In the genomic region with DNA sequence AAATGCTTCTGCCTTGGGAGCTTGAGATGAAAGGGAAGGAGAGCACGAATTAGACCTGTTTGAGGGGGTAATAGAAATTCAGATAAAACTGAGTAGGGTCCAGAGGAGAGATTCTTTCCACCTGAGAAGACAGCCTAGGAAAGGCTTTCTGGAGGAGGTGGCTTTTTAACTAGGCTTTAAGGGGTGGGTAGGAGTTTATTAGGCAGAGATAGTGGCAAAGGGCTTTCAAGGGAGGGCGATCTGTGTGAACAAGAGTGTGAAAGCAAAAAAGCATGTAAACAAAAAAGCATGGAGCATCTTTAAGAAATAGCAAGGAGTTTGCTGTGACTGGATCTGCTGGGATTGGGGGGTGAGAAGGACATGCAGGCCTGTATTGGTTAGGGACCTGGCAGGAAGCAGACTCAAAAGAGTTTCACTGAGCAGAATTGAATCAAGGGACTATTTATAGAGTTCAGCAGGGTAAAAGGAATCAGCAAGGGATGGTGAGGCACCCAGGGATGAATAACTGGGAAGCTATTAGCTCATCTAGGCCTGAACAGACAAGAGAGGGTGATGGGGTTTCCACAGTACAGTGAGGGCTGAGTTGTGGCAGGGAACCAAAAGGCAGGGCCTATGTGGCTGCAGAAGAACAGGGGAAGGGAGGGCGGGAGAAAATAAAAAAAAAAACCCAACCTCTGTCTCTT, we compare ENCODE assay signal across 17 cellular contexts. TPM values are rescaled to one million over a fixed set of nuclear protein-coding genes. Genes with fewer than 3 reads are reported as not detected.
A peak's percentile ranks its signal among the peaks of the same experiment; 100 is the strongest.
DNase-seq lines count a peak whose midpoint lies in the region; ATAC-seq and TF ChIP-seq lines count a peak whose summit lies in the region.
"Had no signal": no experiment of that assay in that cellular context is flagged by ENCODE, and none has a peak within 500 bp of the region (broad histone marks: within the 10 kb centered on the region; RNA-seq: fewer than 3 reads in every experiment).

No MANE protein-coding gene starts in this region.

- intact Hi-C loops in tibial artery (cut with DNase I; ENCODE audit: low total_unique reads), result no loop called here

- peak overlapping the region; percentile 61 for H3K27ac ChIP-seq in SJSA1
- H3K27ac ChIP-seq in tibial artery, result no peak overlapping the region
- H3K27ac ChIP-seq: cardiac muscle cell had no signal

- H3K4me3 ChIP-seq in SJSA1 (no peak overlapping the region), fibroblast of mammary gland (ENCODE audit: control insufficient read depth, low read depth, low read length) (no peak overlapping the region), tibial artery (no peak overlapping the region)
- H3K4me3 ChIP-seq: cardiac muscle cell had no signal

- no peak for ATAC-seq in HG02642 (IDR thresholded peaks at IDR 0.05; ENCODE audit: poor library complexity, unreplicated experiment)
- ATAC-seq: stimulated activated memory B cell treated with anti-CD40 and anti-IgM and Interleukin-4, amounts not matched to agents 10 μg/mL and 1 μg/mL and 100 μg/mL, for 72 hours had no signal

- H3K4me1 ChIP-seq in SJSA1 (replicated peaks), result peaks cover 32% of the 10 kb centered on the region
- H3K4me1 ChIP-seq in tibial artery, result no peaks in the 10 kb centered on the region

- TF ChIP-seq CTCF in fibroblast of mammary gland (conservative IDR thresholded peaks at IDR 0.05; ENCODE audit: control insufficient read depth, insufficient read depth, low read depth, low read length), result no peak
- TF ChIP-seq CTCF in tibial artery (IDR thresholded peaks at IDR 0.05), result no peak

- DNase-seq in Daoy (ENCODE audit: low read depth) (peak; percentile 48), SJSA1 (ENCODE audit: low read depth in 1 of 2, low spot score in 2 of 2) (no peak), fibroblast of mammary gland (ENCODE audit: low read depth) (peak; percentile 88), putamen (ENCODE audit: low spot score) (peak; percentile 15), NCI-H1694 (lab: John Stamatoyannopoulos, UW) (no peak), DMS 273 (lab: John Stamatoyannopoulos, UW; ENCODE audit: unreplicated experiment) (no peak), tibial artery (no peak)
- DNase-seq: activated gamma-delta T cell treated with Interleukin-2 at 50 U/mL for 16 hours; CD4-positive, alpha-beta T cell; midbrain; NCI-H1417 treated with DMSO at 0.1 percent for 48 hours; NCI-H524 treated with DMSO at 0.1 percent for 48 hours; Right ventricle myocardium superior; stimulated activated CD4-positive, alpha-beta T cell treated with anti-CD3 and anti-CD28 coated beads, Interleukin-4, amount 100 ng/mL, for 1 hour had no signal

- H3K27me3 ChIP-seq in SJSA1 (replicated peaks), result no peaks in the 10 kb centered on the region
- H3K27me3 ChIP-seq in tibial artery, result no peaks in the 10 kb centered on the region
- H3K27me3 ChIP-seq: cardiac muscle cell had no signal

- H3K36me3 ChIP-seq in SJSA1 (no peaks in the 10 kb centered on the region), tibial artery (no peaks in the 10 kb centered on the region)
- H3K36me3 ChIP-seq: cardiac muscle cell had no signal

- H3K9me3 ChIP-seq in SJSA1 (replicated peaks), result no peaks in the 10 kb centered on the region
- no peaks in the 10 kb centered on the region for H3K9me3 ChIP-seq in tibial artery

RNA-seq across cellular contexts. Expression of gene SLC1A1, which starts 18.8 kb away (rescaled TPM):
- total RNA-seq in Daoy (2014; rRNA removed; shearing (Covaris generic)), result 11.8 and 15.8 TPM in 2 replicates
- 1.3 and 3.9 TPM in 2 replicates for total RNA-seq in SJSA1 (2014; rRNA removed; shearing (Covaris generic))

Comparison
In these comparisons a context has a peak if more than half of its experiments do, and no peak if none do; other contexts are left out.
1. DNase-seq: peak in Daoy (single experiment), fibroblast of mammary gland (single experiment) and putamen (single experiment); none in SJSA1 (0 of 2), NCI-H1694 (single experiment), DMS 273 (single experiment) and tibial artery (0 of 2).